Comparison of ENCODE assay signal across 11 cellular contexts in genomic region chr15:87619161-87619960, GRCh38.
DNase-seq lines count a peak whose midpoint lies in the region; ATAC-seq, FAIRE-seq and TF ChIP-seq lines count a peak whose summit lies in the region.
"Had no signal": no experiment of that assay in that cellular context is flagged by ENCODE, and none has a peak within 500 bp of the region (broad histone marks: within the 10 kb centered on the region; RNA-seq: fewer than 3 reads in every experiment).

No MANE protein-coding gene starts in this region.

- CTCF ChIA-PET in AG04450 (lab: Charles Lee) (interaction anchor here (0.8 to 1.1 kb wide), 2 partner anchors 130 to 656 kb away, joined by 3 to 4 read pairs; no protein-coding TSS in a partner anchor), mammary epithelial cell (lab: Charles Lee; ENCODE audit: low non-redundant PET) (no interaction called here)

- no peaks in the 10 kb centered on the region for H3K79me2 ChIP-seq in mammary epithelial cell (ENCODE audit: insufficient read depth, low read length)

- no peak overlapping the region for H3K4me2 ChIP-seq in mammary epithelial cell (ENCODE audit: insufficient read depth, low read depth, low read length)

- H4K20me1 ChIP-seq in mammary epithelial cell (ENCODE audit: insufficient read depth, low read length) = no peaks in the 10 kb centered on the region

- TF ChIP-seq CTCF in AG04450 (IDR thresholded peaks at IDR 0.05; ENCODE audit: low read depth, low read length) = no peak
- TF ChIP-seq CTCF in mammary epithelial cell (conservative IDR thresholded peaks at IDR 0.05 in 1 of 2, IDR thresholded peaks at IDR 0.05 in 1 of 2; ENCODE audit: extremely low read depth in 1 of 2, insufficient read depth in 1 of 2, low read depth in 1 of 2, low read length in 2 of 2) = no peak
- no peak for TF ChIP-seq CTCF in lower lobe of right lung (IDR thresholded peaks at IDR 0.05)
- no peak for TF ChIP-seq CTCF in BE2C (IDR thresholded peaks at IDR 0.05; ENCODE audit: low read depth, low read length)
- no peak for TF ChIP-seq CTCF in D721Med (IDR thresholded peaks at IDR 0.05; ENCODE audit: insufficient read depth, missing control alignments)

- DNase-seq in AG04450 (ENCODE audit: low read depth, low spot score) = peak; percentile 26
- peak; percentile 90 for DNase-seq in M059J (ENCODE audit: low read depth)
- peak; percentile 60 for DNase-seq in mammary epithelial cell
- no peak for DNase-seq in lower lobe of right lung
- no peak for DNase-seq in BE2C
- no peak for DNase-seq in stimulated activated CD8-positive, alpha-beta memory T cell treated with anti-CD3 and anti-CD28 coated beads, Interleukin-4, amount 100 ng/mL, for 48 hours
- DNase-seq in D721Med (ENCODE audit: insufficient read length, low spot score) = no peak
- DNase-seq: Calu3, natural killer cell, NCI-H187 had no signal

- no peaks in the 10 kb centered on the region for H3K36me3 ChIP-seq in mammary epithelial cell (ENCODE audit: insufficient read depth, low read length)
- no peaks in the 10 kb centered on the region for H3K36me3 ChIP-seq in lower lobe of right lung
- H3K36me3 ChIP-seq in BE2C = no peaks in the 10 kb centered on the region

- peaks cover 5% of the 10 kb centered on the region for H3K4me1 ChIP-seq in mammary epithelial cell (ENCODE audit: insufficient read depth, low read length)
- H3K4me1 ChIP-seq in lower lobe of right lung = no peaks in the 10 kb centered on the region
- H3K4me1 ChIP-seq in BE2C = no peaks in the 10 kb centered on the region

- no TSS peak for BruUV-seq in mammary epithelial cell (replicated peaks; lab: Mats Ljungman, UMichigan)

- WGBS in mammary epithelial cell (ENCODE audit: low coverage, missing lambda C conversion rate) = 77% methylated on average over 9 of the region's 9 CpGs

- peak; percentile 11 to 68 for ATAC-seq in lower lobe of right lung
- ATAC-seq in GM21576 (IDR thresholded peaks at IDR 0.05; ENCODE audit: unreplicated experiment) = no peak

- H2AFZ ChIP-seq in mammary epithelial cell (ENCODE audit: low read depth, low read length) = peak overlapping the region; percentile 53

- no peaks in the 10 kb centered on the region for H3K9me3 ChIP-seq in AG04450 (ENCODE audit: control insufficient read depth, insufficient read depth, low read length)
- H3K9me3 ChIP-seq in mammary epithelial cell (replicated peaks; ENCODE audit: insufficient read depth, low read length) = no peaks in the 10 kb centered on the region
- H3K9me3 ChIP-seq in lower lobe of right lung = no peaks in the 10 kb centered on the region
- no peaks in the 10 kb centered on the region for H3K9me3 ChIP-seq in BE2C

- no peak overlapping the region for H3K9ac ChIP-seq in mammary epithelial cell (ENCODE audit: insufficient read depth, low read length)

- dilution Hi-C loops in mammary epithelial cell (cut with HindIII; ENCODE audit: low sequenced_read_pairs) = no loop called here

- in situ Hi-C loops in mammary epithelial cell (cut with MboI; ENCODE audit: low sequenced_read_pairs in 2 of 2) = no loop called here

- H3K4me3 ChIP-seq in AG04450 (ENCODE audit: low read depth, low read length) (no peak overlapping the region), mammary epithelial cell (replicated peaks in 1 of 3; ENCODE audit: insufficient read depth in 1 of 3, low read depth in 2 of 3, low read length in 3 of 3) (no peak overlapping the region), lower lobe of right lung (no peak overlapping the region), BE2C (ENCODE audit: low read depth, low read length) (no peak overlapping the region)

- no peak for FAIRE-seq in D721Med (lab: Jason Lieb, UNC)

- POLR2A ChIA-PET in AG04450 (lab: Yijun Ruan, JAX) = no interaction called here

- H3K27ac ChIP-seq in AG04450 (ENCODE audit: low read depth, low read length) (no peak overlapping the region), mammary epithelial cell (ENCODE audit: insufficient read depth, low read depth, low read length) (no peak overlapping the region), lower lobe of right lung (no peak overlapping the region)

- intact Hi-C loops in mammary epithelial cell (cut with micrococcal nuclease) (no loop called here), lower lobe of right lung (cut with DNase I) (no loop called here)

- H3K27me3 ChIP-seq in AG04450 (ENCODE audit: control insufficient read depth, insufficient read depth, low read length) (no peaks in the 10 kb centered on the region), mammary epithelial cell (ENCODE audit: insufficient read depth, low read length) (no peaks in the 10 kb centered on the region), lower lobe of right lung (ENCODE audit: low read depth) (no peaks in the 10 kb centered on the region), BE2C (no peaks in the 10 kb centered on the region)

Comparison
In these comparisons a context has a peak if more than half of its experiments do, and no peak if none do; other contexts are left out.
1. DNase-seq: peak in AG04450 (single experiment), M059J (single experiment) and mammary epithelial cell (single experiment); none in lower lobe of right lung (single experiment), BE2C (single experiment), stimulated activated CD8-positive, alpha-beta memory T cell treated with anti-CD3 and anti-CD28 coated beads, Interleukin-4, amount 100 ng/mL, for 48 hours (single experiment) and D721Med (single experiment).